In the genomic region with DNA sequence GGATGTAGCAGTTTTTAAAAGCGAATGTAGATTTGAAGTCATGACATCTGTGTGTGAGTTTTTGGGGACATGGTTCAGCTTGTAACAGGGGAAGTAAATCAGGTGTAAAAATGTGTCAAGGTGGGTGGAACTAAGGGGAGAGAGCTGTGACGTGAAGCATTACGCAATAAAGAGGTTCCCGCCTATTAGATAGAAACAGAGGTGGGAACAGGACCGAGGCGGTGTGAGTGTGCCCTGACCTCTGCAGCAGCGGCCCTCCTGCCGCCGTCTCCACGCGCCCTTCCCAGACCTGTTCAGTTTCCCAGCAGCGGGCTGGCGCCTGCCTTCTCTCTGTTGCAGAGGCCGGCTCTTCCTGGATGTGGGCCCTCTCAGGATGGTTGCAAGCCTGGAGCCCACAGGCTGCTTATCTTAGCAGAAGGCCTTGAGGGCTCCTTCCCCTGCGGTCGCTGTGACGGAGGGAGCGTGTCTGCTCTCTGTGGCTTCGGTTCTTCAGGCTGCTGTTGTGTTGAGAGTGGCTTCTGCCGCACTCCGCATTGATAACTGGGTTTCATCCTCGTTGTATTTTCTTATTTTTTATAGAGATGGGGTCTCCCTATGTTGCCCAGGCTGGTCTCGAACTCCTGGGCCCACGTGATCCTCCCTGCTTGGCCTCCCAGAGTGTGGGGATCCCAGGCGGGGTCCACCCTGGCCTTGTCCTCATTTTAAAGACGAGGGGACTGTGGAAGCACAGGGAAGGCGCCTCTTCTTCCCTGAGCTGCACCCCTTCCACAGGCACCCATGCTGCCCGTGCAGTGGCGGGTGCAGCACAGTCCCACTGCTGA, we compare ENCODE assay signal across 1 cellular context.
TF ChIP-seq lines count a peak whose summit lies in the region.

No MANE protein-coding gene starts in this region.

TF ChIP-seq in K562, 482 proteins besides CTCF, POLR2A, EP300 and RAD21 (continued from another document and continues in another):
- TF ChIP-seq, protein P1, sequence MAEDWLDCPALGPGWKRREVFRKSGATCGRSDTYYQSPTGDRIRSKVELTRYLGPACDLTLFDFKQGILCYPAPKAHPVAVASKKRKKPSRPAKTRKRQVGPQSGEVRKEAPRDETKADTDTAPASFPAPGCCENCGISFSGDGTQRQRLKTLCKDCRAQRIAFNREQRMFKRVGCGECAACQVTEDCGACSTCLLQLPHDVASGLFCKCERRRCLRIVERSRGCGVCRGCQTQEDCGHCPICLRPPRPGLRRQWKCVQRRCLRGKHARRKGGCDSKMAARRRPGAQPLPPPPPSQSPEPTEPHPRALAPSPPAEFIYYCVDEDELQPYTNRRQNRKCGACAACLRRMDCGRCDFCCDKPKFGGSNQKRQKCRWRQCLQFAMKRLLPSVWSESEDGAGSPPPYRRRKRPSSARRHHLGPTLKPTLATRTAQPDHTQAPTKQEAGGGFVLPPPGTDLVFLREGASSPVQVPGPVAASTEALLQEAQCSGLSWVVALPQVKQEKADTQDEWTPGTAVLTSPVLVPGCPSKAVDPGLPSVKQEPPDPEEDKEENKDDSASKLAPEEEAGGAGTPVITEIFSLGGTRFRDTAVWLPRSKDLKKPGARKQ (CRISPR knock-in tag; IDR thresholded peaks at IDR 0.05): peak; percentile 43; the same call in 1 of the 2 replicates
- no peak for TF ChIP-seq KLF13 (tag; IDR thresholded peaks at IDR 0.05; ENCODE audit: borderline replicate concordance, low read depth)
- no peak for TF ChIP-seq SMAD2 (IDR thresholded peaks at IDR 0.05; ENCODE audit: low read depth, low read length)
- TF ChIP-seq, protein P2, sequence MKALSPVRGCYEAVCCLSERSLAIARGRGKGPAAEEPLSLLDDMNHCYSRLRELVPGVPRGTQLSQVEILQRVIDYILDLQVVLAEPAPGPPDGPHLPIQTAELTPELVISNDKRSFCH (CRISPR knock-in tag; IDR thresholded peaks at IDR 0.05): no peak
- TF ChIP-seq, protein P2 (tag; IDR thresholded peaks at IDR 0.05): peak; percentile 83
- TF ChIP-seq SUPT5H (IDR thresholded peaks at IDR 0.05): no peak; the same call in 1 of the 2 replicates
- TF ChIP-seq ZNF584 (CRISPR knock-in tag; IDR thresholded peaks at IDR 0.05; ENCODE audit: low read depth): no peak
- TF ChIP-seq, protein P3, sequence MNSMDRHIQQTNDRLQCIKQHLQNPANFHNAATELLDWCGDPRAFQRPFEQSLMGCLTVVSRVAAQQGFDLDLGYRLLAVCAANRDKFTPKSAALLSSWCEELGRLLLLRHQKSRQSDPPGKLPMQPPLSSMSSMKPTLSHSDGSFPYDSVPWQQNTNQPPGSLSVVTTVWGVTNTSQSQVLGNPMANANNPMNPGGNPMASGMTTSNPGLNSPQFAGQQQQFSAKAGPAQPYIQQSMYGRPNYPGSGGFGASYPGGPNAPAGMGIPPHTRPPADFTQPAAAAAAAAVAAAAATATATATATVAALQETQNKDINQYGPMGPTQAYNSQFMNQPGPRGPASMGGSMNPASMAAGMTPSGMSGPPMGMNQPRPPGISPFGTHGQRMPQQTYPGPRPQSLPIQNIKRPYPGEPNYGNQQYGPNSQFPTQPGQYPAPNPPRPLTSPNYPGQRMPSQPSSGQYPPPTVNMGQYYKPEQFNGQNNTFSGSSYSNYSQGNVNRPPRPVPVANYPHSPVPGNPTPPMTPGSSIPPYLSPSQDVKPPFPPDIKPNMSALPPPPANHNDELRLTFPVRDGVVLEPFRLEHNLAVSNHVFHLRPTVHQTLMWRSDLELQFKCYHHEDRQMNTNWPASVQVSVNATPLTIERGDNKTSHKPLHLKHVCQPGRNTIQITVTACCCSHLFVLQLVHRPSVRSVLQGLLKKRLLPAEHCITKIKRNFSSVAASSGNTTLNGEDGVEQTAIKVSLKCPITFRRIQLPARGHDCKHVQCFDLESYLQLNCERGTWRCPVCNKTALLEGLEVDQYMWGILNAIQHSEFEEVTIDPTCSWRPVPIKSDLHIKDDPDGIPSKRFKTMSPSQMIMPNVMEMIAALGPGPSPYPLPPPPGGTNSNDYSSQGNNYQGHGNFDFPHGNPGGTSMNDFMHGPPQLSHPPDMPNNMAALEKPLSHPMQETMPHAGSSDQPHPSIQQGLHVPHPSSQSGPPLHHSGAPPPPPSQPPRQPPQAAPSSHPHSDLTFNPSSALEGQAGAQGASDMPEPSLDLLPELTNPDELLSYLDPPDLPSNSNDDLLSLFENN (IDR thresholded peaks at IDR 0.05; ENCODE audit: low read depth in 2 of 2, low read length in 2 of 2): peak in 1 of 2 experiments; percentile 87; a peak in 2 of 4 replicates
- TF ChIP-seq GATA2 (CRISPR knock-in tag; IDR thresholded peaks at IDR 0.05): peak; percentile 94
- TF ChIP-seq, protein P4, sequence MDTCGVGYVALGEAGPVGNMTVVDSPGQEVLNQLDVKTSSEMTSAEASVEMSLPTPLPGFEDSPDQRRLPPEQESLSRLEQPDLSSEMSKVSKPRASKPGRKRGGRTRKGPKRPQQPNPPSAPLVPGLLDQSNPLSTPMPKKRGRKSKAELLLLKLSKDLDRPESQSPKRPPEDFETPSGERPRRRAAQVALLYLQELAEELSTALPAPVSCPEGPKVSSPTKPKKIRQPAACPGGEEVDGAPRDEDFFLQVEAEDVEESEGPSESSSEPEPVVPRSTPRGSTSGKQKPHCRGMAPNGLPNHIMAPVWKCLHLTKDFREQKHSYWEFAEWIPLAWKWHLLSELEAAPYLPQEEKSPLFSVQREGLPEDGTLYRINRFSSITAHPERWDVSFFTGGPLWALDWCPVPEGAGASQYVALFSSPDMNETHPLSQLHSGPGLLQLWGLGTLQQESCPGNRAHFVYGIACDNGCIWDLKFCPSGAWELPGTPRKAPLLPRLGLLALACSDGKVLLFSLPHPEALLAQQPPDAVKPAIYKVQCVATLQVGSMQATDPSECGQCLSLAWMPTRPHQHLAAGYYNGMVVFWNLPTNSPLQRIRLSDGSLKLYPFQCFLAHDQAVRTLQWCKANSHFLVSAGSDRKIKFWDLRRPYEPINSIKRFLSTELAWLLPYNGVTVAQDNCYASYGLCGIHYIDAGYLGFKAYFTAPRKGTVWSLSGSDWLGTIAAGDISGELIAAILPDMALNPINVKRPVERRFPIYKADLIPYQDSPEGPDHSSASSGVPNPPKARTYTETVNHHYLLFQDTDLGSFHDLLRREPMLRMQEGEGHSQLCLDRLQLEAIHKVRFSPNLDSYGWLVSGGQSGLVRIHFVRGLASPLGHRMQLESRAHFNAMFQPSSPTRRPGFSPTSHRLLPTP (IDR thresholded peaks at IDR 0.05; ENCODE audit: borderline replicate concordance, extremely low read depth, insufficient read length): no peak
- 0 out of 2 replicates have a peak, but pooled peaks have one; percentile 3 for TF ChIP-seq NR2C1 (IDR thresholded peaks at IDR 0.05)
- TF ChIP-seq NR2C1 (tag; IDR thresholded peaks at IDR 0.05): 0 out of 2 replicates have a peak, but pooled peaks have one; percentile 12
- no peak for TF ChIP-seq PHF21A (IDR thresholded peaks at IDR 0.05; ENCODE audit: borderline replicate concordance, low read depth)
- peak; percentile 53 for TF ChIP-seq NFE2 (IDR thresholded peaks at IDR 0.05; ENCODE audit: low read depth)
- TF ChIP-seq PHF20 (IDR thresholded peaks at IDR 0.05; ENCODE audit: partially characterized antibody): no peak
- TF ChIP-seq ZNF77 (CRISPR knock-in tag; IDR thresholded peaks at IDR 0.05): no peak
- peak in 1 of 2 experiments; percentile 94; a peak in 2 of 3 replicates for TF ChIP-seq CBX3 (IDR thresholded peaks at IDR 0.05; ENCODE audit: borderline replicate concordance in 1 of 2, low read length in 2 of 2)
- TF ChIP-seq ZNF3 (CRISPR knock-in tag; IDR thresholded peaks at IDR 0.05): no peak
- TF ChIP-seq ZNF311 (CRISPR knock-in tag; IDR thresholded peaks at IDR 0.05): no peak
- no peak for TF ChIP-seq TCF7L2 (IDR thresholded peaks at IDR 0.05; ENCODE audit: low read depth, low read length)
- TF ChIP-seq SMARCB1 (IDR thresholded peaks at IDR 0.05; ENCODE audit: insufficient read length, low read depth): no peak
- no peak for TF ChIP-seq CHD4 (IDR thresholded peaks at IDR 0.05; ENCODE audit: insufficient read depth, insufficient replicate concordance, low read depth, low read length, poor library complexity, severe bottlenecking)
- TF ChIP-seq CREB3 (tag; conservative IDR thresholded peaks at IDR 0.05; ENCODE audit: low read depth): peak; percentile 91; the same call in 1 of the 2 replicates
- no peak for TF ChIP-seq MAFG (tag; conservative IDR thresholded peaks at IDR 0.05)
- no peak for TF ChIP-seq NFIX (CRISPR knock-in tag; IDR thresholded peaks at IDR 0.05; ENCODE audit: low read depth)
- no peak for TF ChIP-seq BRD9 (IDR thresholded peaks at IDR 0.05; ENCODE audit: low read depth, partially characterized antibody)
- TF ChIP-seq, protein P5, sequence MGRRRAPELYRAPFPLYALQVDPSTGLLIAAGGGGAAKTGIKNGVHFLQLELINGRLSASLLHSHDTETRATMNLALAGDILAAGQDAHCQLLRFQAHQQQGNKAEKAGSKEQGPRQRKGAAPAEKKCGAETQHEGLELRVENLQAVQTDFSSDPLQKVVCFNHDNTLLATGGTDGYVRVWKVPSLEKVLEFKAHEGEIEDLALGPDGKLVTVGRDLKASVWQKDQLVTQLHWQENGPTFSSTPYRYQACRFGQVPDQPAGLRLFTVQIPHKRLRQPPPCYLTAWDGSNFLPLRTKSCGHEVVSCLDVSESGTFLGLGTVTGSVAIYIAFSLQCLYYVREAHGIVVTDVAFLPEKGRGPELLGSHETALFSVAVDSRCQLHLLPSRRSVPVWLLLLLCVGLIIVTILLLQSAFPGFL (CRISPR knock-in tag; IDR thresholded peaks at IDR 0.05): no peak
- TF ChIP-seq FOXJ2 (tag; IDR thresholded peaks at IDR 0.05): no peak
- TF ChIP-seq CBX8 (IDR thresholded peaks at IDR 0.05; ENCODE audit: borderline replicate concordance, extremely low read depth, low read depth, low read length, poor library complexity, severe bottlenecking): no peak
- no peak for TF ChIP-seq ZZZ3 (IDR thresholded peaks at IDR 0.05)
- no peak for TF ChIP-seq BCLAF1 (IDR thresholded peaks at IDR 0.05; ENCODE audit: borderline replicate concordance in 1 of 2, control insufficient read depth in 1 of 2, low read depth in 2 of 2, low read length in 1 of 2)
- TF ChIP-seq SREBF1 (IDR thresholded peaks at IDR 0.05; ENCODE audit: borderline replicate concordance, low read depth, low read length): no peak
- no peak for TF ChIP-seq EHMT2 (IDR thresholded peaks at IDR 0.05)
